ENCODE assay signal across 21 cellular contexts in the genomic region with DNA sequence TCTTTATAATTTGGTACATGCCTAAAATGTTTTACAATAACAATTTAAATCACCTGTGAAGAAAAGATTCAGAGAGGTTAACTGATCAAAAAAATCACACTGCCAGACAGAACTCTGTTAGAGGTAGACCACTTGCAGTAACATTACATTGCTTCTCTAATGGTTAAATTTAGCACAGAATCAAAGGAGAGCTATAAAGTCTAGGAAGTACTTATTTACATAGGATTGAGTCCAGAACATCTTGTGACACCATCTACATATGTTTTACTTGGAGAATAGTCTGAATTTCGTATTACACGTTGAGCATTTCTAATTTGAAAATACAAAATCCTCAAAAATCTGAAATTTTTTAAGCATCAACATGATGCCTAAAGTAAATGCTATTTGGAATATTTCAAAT. TPM values are rescaled to one million over a fixed set of nuclear protein-coding genes. Genes with fewer than 3 reads are reported as not detected.
DNase-seq lines count a peak whose midpoint lies in the region; FAIRE-seq and TF ChIP-seq lines count a peak whose summit lies in the region.
"Had no signal": no experiment of that assay in that cellular context is flagged by ENCODE, and none has a peak within 500 bp of the region (broad histone marks: within the 10 kb centered on the region; RNA-seq: fewer than 3 reads in every experiment).

No MANE protein-coding gene starts in this region.

- no peaks in the 10 kb centered on the region for H3K27me3 ChIP-seq in ACC112 (ENCODE audit: insufficient read depth, low read length)
- no peaks in the 10 kb centered on the region for H3K27me3 ChIP-seq in astrocyte (ENCODE audit: insufficient read depth, low read length)
- H3K27me3 ChIP-seq in left ventricle myocardium inferior (ENCODE audit: low read depth), result no peaks in the 10 kb centered on the region
- H3K27me3 ChIP-seq: breast epithelium, SJSA1, transverse colon had no signal

- H3K36me3 ChIP-seq in ACC112 (ENCODE audit: insufficient read depth, low read length) (peaks cover 9% of the 10 kb centered on the region), astrocyte (ENCODE audit: insufficient read depth, low read length) (peaks cover 45% of the 10 kb centered on the region), left ventricle myocardium inferior (peaks cover 42% of the 10 kb centered on the region)
- H3K36me3 ChIP-seq: breast epithelium had no signal

- H3K9me3 ChIP-seq in astrocyte (ENCODE audit: insufficient read depth, low read depth, low read length), result no peaks in the 10 kb centered on the region
- H3K9me3 ChIP-seq in left ventricle myocardium inferior (replicated peaks), result no peaks in the 10 kb centered on the region
- H3K9me3 ChIP-seq: breast epithelium, Caco-2, lower lobe of right lung, prostate gland, SJSA1, transverse colon had no signal

- BruUV-seq in MCF 10A (replicated peaks; lab: Mats Ljungman, UMichigan), result no TSS peak

- intact Hi-C loops in MCF 10A (cut with micrococcal nuclease) (loop anchor here (1.0 kb wide), 1 partner anchor 125 kb away; no protein-coding TSS in a partner anchor), left ventricle myocardium inferior (cut with micrococcal nuclease) (loop anchor here (5.0 kb wide), 1 partner anchor 122 kb away; no protein-coding TSS in a partner anchor)

- H3K4me2 ChIP-seq in astrocyte (ENCODE audit: low read length), result no peak overlapping the region

- H3K27ac ChIP-seq in ACC112 (ENCODE audit: low read depth, low read length), result peak overlapping the region; percentile 32; the same call in 1 of the 2 replicates
- no peak overlapping the region for H3K27ac ChIP-seq in astrocyte (ENCODE audit: low read depth, low read length)
- H3K27ac ChIP-seq in left ventricle myocardium inferior (replicated peaks), result no peak overlapping the region
- H3K27ac ChIP-seq: breast epithelium, lower lobe of right lung, SJSA1, transverse colon had no signal

- H3K4me3 ChIP-seq in ACC112 (ENCODE audit: low read depth, low read length), result no peak overlapping the region
- no peak overlapping the region for H3K4me3 ChIP-seq in astrocyte (ENCODE audit: insufficient read depth, low read depth, low read length)
- H3K4me3 ChIP-seq in fibroblast of the aortic adventitia (ENCODE audit: low read depth, low read length), result no peak overlapping the region
- no peak overlapping the region for H3K4me3 ChIP-seq in left ventricle myocardium inferior
- H3K4me3 ChIP-seq: breast epithelium, lower lobe of right lung, prostate gland, SJSA1, transverse colon had no signal

- peaks cover 25% of the 10 kb centered on the region for H3K36me3 Mint-ChIP-seq in astrocyte (ENCODE audit: low read depth, unreplicated experiment)
- peaks cover 96% of the 10 kb centered on the region for H3K36me3 Mint-ChIP-seq in MCF 10A (ENCODE audit: insufficient read depth, unreplicated experiment)

- TF ChIP-seq CTCF in astrocyte (IDR thresholded peaks at IDR 0.05; ENCODE audit: insufficient read depth, low read depth, low read length), result no peak
- TF ChIP-seq CTCF in fibroblast of the aortic adventitia (IDR thresholded peaks at IDR 0.05; ENCODE audit: insufficient read depth, low read length), result no peak
- no peak for TF ChIP-seq CTCF in MCF 10A (IDR thresholded peaks at IDR 0.05; ENCODE audit: unreplicated experiment)
- TF ChIP-seq CTCF in left ventricle myocardium inferior (IDR thresholded peaks at IDR 0.05; ENCODE audit: borderline replicate concordance), result no peak

- no peak for DNase-seq in astrocyte (ENCODE audit: low read depth)
- DNase-seq in fibroblast of the aortic adventitia (ENCODE audit: low read depth), result peak; percentile 52
- no peak for DNase-seq in DMS79 (lab: John Stamatoyannopoulos, UW)
- no peak for DNase-seq in MCF 10A (ENCODE audit: unreplicated experiment)
- DNase-seq in left ventricle myocardium inferior, result no peak
- DNase-seq: activated CD4-positive, alpha-beta T cell treated with anti-CD3 and anti-CD28 coated beads, Interleukin-2, amount 50 U/mL, for 1 hour; activated CD8-positive, alpha-beta memory T cell treated with anti-CD3 and anti-CD28 coated beads, Interleukin-2, amount 10 ng/mL, durations not matched to agents 7 days and 5 days; lower lobe of right lung; transverse colon had no signal

- H3K4me1 Mint-ChIP-seq in astrocyte (ENCODE audit: low read depth, unreplicated experiment), result peaks cover 14% of the 10 kb centered on the region
- H3K4me1 Mint-ChIP-seq in MCF 10A (ENCODE audit: insufficient read depth, unreplicated experiment), result peaks cover 11% of the 10 kb centered on the region
- H3K4me1 Mint-ChIP-seq: WTC11 had no signal

- H3K4me1 ChIP-seq in ACC112 (ENCODE audit: control insufficient read depth, insufficient read depth, low read length, unreplicated experiment), result peaks cover 25% of the 10 kb centered on the region
- peaks cover 4% of the 10 kb centered on the region for H3K4me1 ChIP-seq in astrocyte (ENCODE audit: insufficient read depth, low read length)
- H3K4me1 ChIP-seq in left ventricle myocardium inferior, result peaks cover 18% of the 10 kb centered on the region
- H3K4me1 ChIP-seq: breast epithelium, Caco-2, lower lobe of right lung, prostate gland, SJSA1 had no signal

- POLR2A ChIA-PET in MCF 10A (lab: Yijun Ruan, JAX), result interaction anchor here (1.4 to 1.6 kb wide), 2 partner anchors 18 to 107 kb away, joined by 3 to 4 read pairs; a partner anchor contains a TSS

- H3K4me3 Mint-ChIP-seq in astrocyte (ENCODE audit: unreplicated experiment), result no peak overlapping the region
- no peak overlapping the region for H3K4me3 Mint-ChIP-seq in MCF 10A (ENCODE audit: unreplicated experiment)
- H3K4me3 Mint-ChIP-seq: activated CD8-positive, alpha-beta memory T cell treated with anti-CD3 and anti-CD28 coated beads, Interleukin-2, amount 10 ng/mL, durations not matched to agents 7 days and 5 days; activated naive CD4-positive, alpha-beta T cell treated with anti-CD3 and anti-CD28 coated beads for 36 hours; activated T-helper 1 cell treated with anti-CD3 and anti-CD28 coated beads, Interleukin-12 subunit alpha, Interleukin-12 subunit beta, Interleukin-2, Interleukin-4 antibody, amounts not matched to agents 30 ng/mL and 10 ng/mL and 1 ng/mL, durations not matched to agents 14 hours and 24 hours and 36 hours; naive thymus-derived CD8-positive, alpha-beta T cell; T-cell; WTC11 had no signal

- peaks cover 31% of the 10 kb centered on the region for H4K20me1 ChIP-seq in astrocyte (ENCODE audit: insufficient read depth, low read length)

- peak; percentile 57 for FAIRE-seq in G401.6 (lab: Jason Lieb, UNC)
- no peak for FAIRE-seq in astrocyte (lab: Jason Lieb, UNC)
- FAIRE-seq: frontal cortex had no signal

- H3K9me3 Mint-ChIP-seq in astrocyte (ENCODE audit: unreplicated experiment), result no peaks in the 10 kb centered on the region
- H3K9me3 Mint-ChIP-seq in MCF 10A (ENCODE audit: unreplicated experiment), result no peaks in the 10 kb centered on the region
- H3K9me3 Mint-ChIP-seq: activated naive CD4-positive, alpha-beta T cell treated with anti-CD3 and anti-CD28 coated beads for 36 hours; activated T-helper 1 cell treated with anti-CD3 and anti-CD28 coated beads, Interleukin-12 subunit alpha, Interleukin-12 subunit beta, Interleukin-2, Interleukin-4 antibody, amounts not matched to agents 30 ng/mL and 10 ng/mL and 1 ng/mL, durations not matched to agents 14 hours and 24 hours and 36 hours; naive thymus-derived CD8-positive, alpha-beta T cell; T-cell; WTC11 had no signal

- CTCF ChIA-PET in MCF 10A (lab: Yijun Ruan, JAX), result interaction anchor here (0.7 to 5.2 kb wide), 12 partner anchors 12 to 260 kb away, joined by 3 to 46 read pairs (median 4); no protein-coding TSS in a partner anchor

- H3K79me2 ChIP-seq in ACC112 (ENCODE audit: control insufficient read depth, insufficient read depth, low read length, unreplicated experiment) (no peaks in the 10 kb centered on the region), astrocyte (ENCODE audit: insufficient read depth, low read length) (no peaks in the 10 kb centered on the region)

- H2AFZ ChIP-seq in ACC112 (ENCODE audit: low read length, unreplicated experiment) (no peak overlapping the region), astrocyte (ENCODE audit: low read depth, low read length) (no peak overlapping the region)

- H3K27ac Mint-ChIP-seq in astrocyte (ENCODE audit: unreplicated experiment) (peak overlapping the region; percentile 94), MCF 10A (ENCODE audit: low read depth, unreplicated experiment) (no peak overlapping the region)
- H3K27ac Mint-ChIP-seq: activated naive CD4-positive, alpha-beta T cell treated with anti-CD3 and anti-CD28 coated beads for 36 hours; WTC11 had no signal

- H3K27me3 Mint-ChIP-seq in astrocyte (ENCODE audit: low read depth, unreplicated experiment) (no peaks in the 10 kb centered on the region), MCF 10A (ENCODE audit: insufficient read depth, unreplicated experiment) (no peaks in the 10 kb centered on the region)
- H3K27me3 Mint-ChIP-seq: activated CD8-positive, alpha-beta memory T cell treated with anti-CD3 and anti-CD28 coated beads, Interleukin-2, amount 10 ng/mL, durations not matched to agents 7 days and 5 days; naive thymus-derived CD8-positive, alpha-beta T cell; T-cell had no signal

- no peak overlapping the region for H3K9ac ChIP-seq in astrocyte (ENCODE audit: low read length)

RNA-seq across cellular contexts. Expression of a gene that starts 17.2 kb away (rescaled TPM):
- total RNA-seq in astrocyte, result 40.6 and 44.8 TPM in 2 replicates
- 27.1 and 34.4 TPM in 2 replicates for total RNA-seq in fibroblast of the aortic adventitia (ENCODE audit: low replicate concordance)
- 32.5 and 36.0 TPM in 2 replicates for total RNA-seq in MCF 10A (2022)
- total RNA-seq in left ventricle myocardium inferior, result 23.0 TPM
